Comparison of ENCODE assay signal across 17 cellular contexts in the genomic region with DNA sequence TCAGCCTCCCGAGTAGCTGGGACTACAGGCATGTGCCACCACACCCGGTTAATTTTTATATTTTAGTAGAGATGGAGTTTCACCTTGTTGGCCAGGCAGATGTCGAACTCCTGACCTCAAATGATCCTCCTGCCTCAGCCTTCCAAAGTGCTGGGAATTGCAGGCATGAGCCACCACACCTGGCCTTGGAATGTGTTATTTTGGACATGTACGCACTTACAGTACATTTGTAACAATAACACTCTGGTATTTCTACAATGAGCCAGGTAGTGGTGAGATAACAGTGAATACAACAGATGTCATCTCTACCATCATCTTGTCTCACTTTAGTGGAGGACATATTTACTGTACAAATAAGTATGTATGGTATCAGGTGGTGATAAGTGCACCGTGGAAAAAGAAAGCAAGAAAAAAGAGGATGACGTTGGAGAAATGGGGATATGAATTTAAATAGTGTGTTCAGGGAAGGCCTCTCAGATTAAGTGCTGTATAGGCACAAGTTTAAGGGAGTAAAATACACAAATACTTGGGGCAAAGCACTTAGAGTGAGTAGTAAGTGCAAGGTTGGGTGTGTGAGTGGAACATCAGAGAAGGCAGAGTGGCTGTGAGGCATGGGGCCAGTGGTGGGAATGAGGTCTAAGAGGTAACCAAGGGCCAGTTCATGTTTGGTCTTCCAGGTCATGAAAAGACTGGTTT.
DNase-seq lines count a peak whose midpoint lies in the region; ATAC-seq lines count a peak whose summit lies in the region.
"Had no signal": no experiment of that assay in that cellular context is flagged by ENCODE, and none has a peak within 500 bp of the region (broad histone marks: within the 10 kb centered on the region; RNA-seq: fewer than 3 reads in every experiment).

No MANE protein-coding gene starts in this region.

- no peak for DNase-seq in activated T-cell treated with anti-CD3 and anti-CD28 coated beads, Interleukin-2, amount 50 U/mL, for 72 hours
- DNase-seq in activated T-cell treated with anti-CD3 and anti-CD28 coated beads, Interleukin-2, amount 50 U/mL, for 4 hours: no peak
- no peak for DNase-seq in T-helper 17 cell
- no peak for DNase-seq in effector memory CD8-positive, alpha-beta T cell
- DNase-seq in stimulated activated naive B cell treated with anti-CD40 and anti-IgM and Interleukin-4, amounts not matched to agents 10 μg/mL and 1 μg/mL and 100 μg/mL, for 72 hours: no peak
- DNase-seq in glomerular visceral epithelial cell (ENCODE audit: extremely low spot score): no peak
- DNase-seq in retina: no peak
- DNase-seq: activated T-cell treated with anti-CD3 and anti-CD28 coated beads for 4 hours; aorta; GF-D8; Karpas-422; left ventricle myocardium superior; NCI-H1436; NCI-H345; stimulated activated CD4-positive, alpha-beta T cell treated with anti-CD3 and anti-CD28 coated beads, Interleukin-15, amount 100 ng/mL, for 24 hours had no signal

- H3K4me3 Mint-ChIP-seq in activated T-cell treated with anti-CD3 and anti-CD28 coated beads, Interleukin-2, amount 50 U/mL, for 72 hours: peak overlapping the region; percentile 18 to 41
- H3K4me3 Mint-ChIP-seq in activated T-cell treated with anti-CD3 and anti-CD28 coated beads, Interleukin-2, amount 50 U/mL, for 4 hours: no peak overlapping the region
- peak overlapping the region; percentile 13 for H3K4me3 Mint-ChIP-seq in T-helper 17 cell
- peak overlapping the region; percentile 2 to 20 for H3K4me3 Mint-ChIP-seq in effector memory CD8-positive, alpha-beta T cell
- no peak overlapping the region for H3K4me3 Mint-ChIP-seq in stimulated activated naive B cell treated with anti-CD40 and anti-IgM and Interleukin-4, amounts not matched to agents 10 μg/mL and 1 μg/mL and 100 μg/mL, for 72 hours
- H3K4me3 Mint-ChIP-seq: nephron had no signal

- H3K27ac Mint-ChIP-seq in activated T-cell treated with anti-CD3 and anti-CD28 coated beads, Interleukin-2, amount 50 U/mL, for 72 hours: peak overlapping the region; percentile 95
- peak overlapping the region; percentile 96 for H3K27ac Mint-ChIP-seq in T-helper 17 cell
- peak overlapping the region; percentile 21 to 38 for H3K27ac Mint-ChIP-seq in effector memory CD8-positive, alpha-beta T cell
- H3K27ac Mint-ChIP-seq in stimulated activated naive B cell treated with anti-CD40 and anti-IgM and Interleukin-4, amounts not matched to agents 10 μg/mL and 1 μg/mL and 100 μg/mL, for 72 hours: peak overlapping the region; percentile 59

- H3K4me1 Mint-ChIP-seq in activated T-cell treated with anti-CD3 and anti-CD28 coated beads, Interleukin-2, amount 50 U/mL, for 72 hours (ENCODE audit: low read depth): peaks cover 75% of the 10 kb centered on the region
- peaks cover 74% of the 10 kb centered on the region for H3K4me1 Mint-ChIP-seq in activated T-cell treated with anti-CD3 and anti-CD28 coated beads, Interleukin-2, amount 50 U/mL, for 4 hours (ENCODE audit: low read depth)
- H3K4me1 Mint-ChIP-seq in T-helper 17 cell: peaks cover 48% of the 10 kb centered on the region
- peaks cover 45 to 66% of the 10 kb centered on the region in 2 donors for H3K4me1 Mint-ChIP-seq in effector memory CD8-positive, alpha-beta T cell (ENCODE audit: low read depth in 2 of 2)
- H3K4me1 Mint-ChIP-seq in stimulated activated naive B cell treated with anti-CD40 and anti-IgM and Interleukin-4, amounts not matched to agents 10 μg/mL and 1 μg/mL and 100 μg/mL, for 72 hours: peaks cover 20 to 50% of the 10 kb centered on the region in 2 donors
- H3K4me1 Mint-ChIP-seq: nephron had no signal

- H3K27me3 Mint-ChIP-seq in activated T-cell treated with anti-CD3 and anti-CD28 coated beads, Interleukin-2, amount 50 U/mL, for 72 hours (ENCODE audit: low read depth): no peaks in the 10 kb centered on the region
- no peaks in the 10 kb centered on the region for H3K27me3 Mint-ChIP-seq in activated T-cell treated with anti-CD3 and anti-CD28 coated beads, Interleukin-2, amount 50 U/mL, for 4 hours (ENCODE audit: low read depth)
- H3K27me3 Mint-ChIP-seq in T-helper 17 cell: no peaks in the 10 kb centered on the region
- no peaks in the 10 kb centered on the region for H3K27me3 Mint-ChIP-seq in effector memory CD8-positive, alpha-beta T cell
- no peaks in the 10 kb centered on the region for H3K27me3 Mint-ChIP-seq in stimulated activated naive B cell treated with anti-CD40 and anti-IgM and Interleukin-4, amounts not matched to agents 10 μg/mL and 1 μg/mL and 100 μg/mL, for 72 hours

- H3K9me3 ChIP-seq in T-helper 17 cell (ENCODE audit: control insufficient read depth, low read length, poor library complexity, severe bottlenecking): no peaks in the 10 kb centered on the region

- peaks cover 24 to 46% of the 10 kb centered on the region in 2 donors for H3K36me3 Mint-ChIP-seq in activated T-cell treated with anti-CD3 and anti-CD28 coated beads, Interleukin-2, amount 50 U/mL, for 72 hours (ENCODE audit: insufficient read depth in 2 of 2)
- peaks cover 56% of the 10 kb centered on the region for H3K36me3 Mint-ChIP-seq in activated T-cell treated with anti-CD3 and anti-CD28 coated beads, Interleukin-2, amount 50 U/mL, for 4 hours (ENCODE audit: insufficient read depth)
- H3K36me3 Mint-ChIP-seq in T-helper 17 cell (ENCODE audit: low read depth): peaks cover 12% of the 10 kb centered on the region
- H3K36me3 Mint-ChIP-seq in effector memory CD8-positive, alpha-beta T cell (ENCODE audit: insufficient read depth): peaks cover 83% of the 10 kb centered on the region
- H3K36me3 Mint-ChIP-seq in stimulated activated naive B cell treated with anti-CD40 and anti-IgM and Interleukin-4, amounts not matched to agents 10 μg/mL and 1 μg/mL and 100 μg/mL, for 72 hours: peaks cover 44 to 65% of the 10 kb centered on the region in 2 donors

- H3K9me3 Mint-ChIP-seq in activated T-cell treated with anti-CD3 and anti-CD28 coated beads, Interleukin-2, amount 50 U/mL, for 72 hours: no peaks in the 10 kb centered on the region
- no peaks in the 10 kb centered on the region for H3K9me3 Mint-ChIP-seq in activated T-cell treated with anti-CD3 and anti-CD28 coated beads, Interleukin-2, amount 50 U/mL, for 4 hours
- H3K9me3 Mint-ChIP-seq in effector memory CD8-positive, alpha-beta T cell: no peaks in the 10 kb centered on the region
- peaks cover 0 to 2% of the 10 kb centered on the region in 2 donors for H3K9me3 Mint-ChIP-seq in stimulated activated naive B cell treated with anti-CD40 and anti-IgM and Interleukin-4, amounts not matched to agents 10 μg/mL and 1 μg/mL and 100 μg/mL, for 72 hours

- peak; percentile 30 to 32 for ATAC-seq in activated T-cell treated with anti-CD3 and anti-CD28 coated beads, Interleukin-2, amount 50 U/mL, for 72 hours (replicated peaks in 1 of 2)
- ATAC-seq in activated T-cell treated with anti-CD3 and anti-CD28 coated beads, Interleukin-2, amount 50 U/mL, for 4 hours: no peak
- ATAC-seq in T-helper 17 cell (peak; percentile 18), HG02759 (IDR thresholded peaks at IDR 0.05; ENCODE audit: unreplicated experiment) (no peak)
- ATAC-seq in effector memory CD8-positive, alpha-beta T cell (replicated peaks): peak; percentile 16
- ATAC-seq in stimulated activated naive B cell treated with anti-CD40 and anti-IgM and Interleukin-4, amounts not matched to agents 10 μg/mL and 1 μg/mL and 100 μg/mL, for 72 hours (replicated peaks): no peak
- ATAC-seq: left ventricle myocardium superior had no signal

Comparison
In these comparisons a context has a peak if more than half of its experiments do, and no peak if none do; other contexts are left out.
1. ATAC-seq: peak in activated T-cell treated with anti-CD3 and anti-CD28 coated beads, Interleukin-2, amount 50 U/mL, for 72 hours (2 of 2), T-helper 17 cell (single experiment) and effector memory CD8-positive, alpha-beta T cell (single experiment); none in activated T-cell treated with anti-CD3 and anti-CD28 coated beads, Interleukin-2, amount 50 U/mL, for 4 hours (0 of 2), stimulated activated naive B cell treated with anti-CD40 and anti-IgM and Interleukin-4, amounts not matched to agents 10 μg/mL and 1 μg/mL and 100 μg/mL, for 72 hours (0 of 2) and HG02759 (single experiment).
2. H3K4me3 Mint-ChIP-seq: peak in activated T-cell treated with anti-CD3 and anti-CD28 coated beads, Interleukin-2, amount 50 U/mL, for 72 hours (2 of 2), T-helper 17 cell (single experiment) and effector memory CD8-positive, alpha-beta T cell (2 of 2); none in activated T-cell treated with anti-CD3 and anti-CD28 coated beads, Interleukin-2, amount 50 U/mL, for 4 hours (single experiment) and stimulated activated naive B cell treated with anti-CD40 and anti-IgM and Interleukin-4, amounts not matched to agents 10 μg/mL and 1 μg/mL and 100 μg/mL, for 72 hours (0 of 2).
3. H3K27ac Mint-ChIP-seq: peak in every context shown above with its lines; median percentile 96 in T-helper 17 cell; 95 in activated T-cell treated with anti-CD3 and anti-CD28 coated beads, Interleukin-2, amount 50 U/mL, for 72 hours; 59 in stimulated activated naive B cell treated with anti-CD40 and anti-IgM and Interleukin-4, amounts not matched to agents 10 μg/mL and 1 μg/mL and 100 μg/mL, for 72 hours; 30 in effector memory CD8-positive, alpha-beta T cell.